1 cellular context compared by ENCODE assay signal in the genomic region with DNA sequence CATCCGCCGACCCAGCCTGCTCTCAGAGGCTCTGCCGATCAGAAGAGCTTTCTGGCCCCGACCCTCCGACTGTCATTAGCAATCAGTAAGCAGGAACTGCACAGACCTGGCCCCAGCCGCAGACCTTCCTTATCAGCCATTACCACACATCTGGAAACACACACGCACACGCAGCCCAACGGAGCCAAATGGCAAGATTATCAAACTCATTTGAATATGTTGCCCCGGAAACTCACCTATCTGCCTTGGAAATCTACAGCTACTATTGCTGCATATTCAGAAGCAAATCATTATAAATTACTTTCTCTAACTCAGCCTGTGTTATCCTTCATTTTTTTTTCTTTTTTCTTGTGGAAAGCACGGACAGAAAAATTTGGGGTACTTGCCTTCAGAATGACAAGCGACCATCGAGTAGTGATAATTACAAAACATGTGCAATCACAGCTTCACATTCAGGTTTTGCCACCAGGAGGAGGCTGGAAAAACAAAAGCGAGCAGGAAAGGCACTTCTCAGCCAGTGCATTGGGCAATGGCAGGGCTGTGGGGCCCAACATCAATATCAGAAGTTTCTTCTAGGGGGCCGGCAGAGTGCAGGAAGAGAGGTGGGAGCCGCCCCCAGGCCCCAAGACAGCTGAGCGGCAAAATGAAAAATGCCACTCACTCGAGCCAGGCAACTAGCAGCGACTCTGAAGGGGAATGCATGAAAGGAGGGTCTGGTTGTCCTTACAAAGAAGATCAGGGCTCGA.
TF ChIP-seq lines count a peak whose summit lies in the region.

No MANE protein-coding gene starts in this region.

TF ChIP-seq in neural cell, 6 proteins besides CTCF, POLR2A, EP300 and RAD21 (continued from another document):
- TF ChIP-seq, protein P1, sequence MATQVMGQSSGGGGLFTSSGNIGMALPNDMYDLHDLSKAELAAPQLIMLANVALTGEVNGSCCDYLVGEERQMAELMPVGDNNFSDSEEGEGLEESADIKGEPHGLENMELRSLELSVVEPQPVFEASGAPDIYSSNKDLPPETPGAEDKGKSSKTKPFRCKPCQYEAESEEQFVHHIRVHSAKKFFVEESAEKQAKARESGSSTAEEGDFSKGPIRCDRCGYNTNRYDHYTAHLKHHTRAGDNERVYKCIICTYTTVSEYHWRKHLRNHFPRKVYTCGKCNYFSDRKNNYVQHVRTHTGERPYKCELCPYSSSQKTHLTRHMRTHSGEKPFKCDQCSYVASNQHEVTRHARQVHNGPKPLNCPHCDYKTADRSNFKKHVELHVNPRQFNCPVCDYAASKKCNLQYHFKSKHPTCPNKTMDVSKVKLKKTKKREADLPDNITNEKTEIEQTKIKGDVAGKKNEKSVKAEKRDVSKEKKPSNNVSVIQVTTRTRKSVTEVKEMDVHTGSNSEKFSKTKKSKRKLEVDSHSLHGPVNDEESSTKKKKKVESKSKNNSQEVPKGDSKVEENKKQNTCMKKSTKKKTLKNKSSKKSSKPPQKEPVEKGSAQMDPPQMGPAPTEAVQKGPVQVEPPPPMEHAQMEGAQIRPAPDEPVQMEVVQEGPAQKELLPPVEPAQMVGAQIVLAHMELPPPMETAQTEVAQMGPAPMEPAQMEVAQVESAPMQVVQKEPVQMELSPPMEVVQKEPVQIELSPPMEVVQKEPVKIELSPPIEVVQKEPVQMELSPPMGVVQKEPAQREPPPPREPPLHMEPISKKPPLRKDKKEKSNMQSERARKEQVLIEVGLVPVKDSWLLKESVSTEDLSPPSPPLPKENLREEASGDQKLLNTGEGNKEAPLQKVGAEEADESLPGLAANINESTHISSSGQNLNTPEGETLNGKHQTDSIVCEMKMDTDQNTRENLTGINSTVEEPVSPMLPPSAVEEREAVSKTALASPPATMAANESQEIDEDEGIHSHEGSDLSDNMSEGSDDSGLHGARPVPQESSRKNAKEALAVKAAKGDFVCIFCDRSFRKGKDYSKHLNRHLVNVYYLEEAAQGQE (IDR thresholded peaks at IDR 0.05; ENCODE audit: borderline replicate concordance) = no peak
- TF ChIP-seq POLR2AphosphoS5 (IDR thresholded peaks at IDR 0.05) = no peak
- TF ChIP-seq SMC3 (conservative IDR thresholded peaks at IDR 0.05; ENCODE audit: poor library complexity) = no peak
- no peak for TF ChIP-seq TAF1 (IDR thresholded peaks at IDR 0.05; ENCODE audit: low read depth)
